ENCODE assay signal across 1 cellular context in genomic region chr19:54206831-54207177, GRCh38.
TF ChIP-seq lines count a peak whose summit lies in the region.

No MANE protein-coding gene starts in this region.

TF ChIP-seq in IMR-90, 13 proteins besides CTCF, POLR2A, EP300 and RAD21 (continued from another document):
- TF ChIP-seq CEBPB (IDR thresholded peaks at IDR 0.05; ENCODE audit: low read depth, low read length) = no peak
- TF ChIP-seq FOS (IDR thresholded peaks at IDR 0.05; ENCODE audit: low read depth, low read length) = no peak
- TF ChIP-seq MAZ (IDR thresholded peaks at IDR 0.05; ENCODE audit: borderline replicate concordance, low read depth, low read length) = no peak
